In genomic region chr21:35244514-35244913, GRCh38 we compare ENCODE assay signal across 23 cellular contexts.
DNase-seq lines count a peak whose midpoint lies in the region; ATAC-seq, FAIRE-seq and TF ChIP-seq lines count a peak whose summit lies in the region.
"Had no signal": no experiment of that assay in that cellular context is flagged by ENCODE, and none has a peak within 500 bp of the region (broad histone marks: within the 10 kb centered on the region; RNA-seq: fewer than 3 reads in every experiment).

No MANE protein-coding gene starts in this region.

- 35 to 60% (median 52%) methylated on average over 4 of the region's 4 CpGs for WGBS in adrenal gland, 4 donors
- WGBS in stomach, 5 donors: 17 to 37% (median 24%) methylated on average over 4 of the region's 4 CpGs

- TF ChIP-seq POLR2A in NB4 (IDR thresholded peaks at IDR 0.05; ENCODE audit: extremely low read depth, insufficient read length) (no peak), adrenal gland (IDR thresholded peaks at IDR 0.05) (no peak), stomach (IDR thresholded peaks at IDR 0.05) (no peak), GM12891 (IDR thresholded peaks at IDR 0.05; ENCODE audit: low read depth, low read length) (no peak)

- intact Hi-C loops in adrenal gland (cut with DNase I) (no loop called here), stomach (cut with DNase I; ENCODE audit: low total_unique reads) (no loop called here)

- H3K36me3 ChIP-seq in adrenal gland (replicated peaks in 1 of 2) (no peaks in the 10 kb centered on the region), stomach (no peaks in the 10 kb centered on the region)
- H3K36me3 ChIP-seq: HAP-1 had no signal

- TF ChIP-seq CTCF in NB4 (IDR thresholded peaks at IDR 0.05; ENCODE audit: low read depth, low read length): no peak
- TF ChIP-seq CTCF in adrenal gland (IDR thresholded peaks at IDR 0.05): no peak
- no peak for TF ChIP-seq CTCF in stomach (IDR thresholded peaks at IDR 0.05)

- no peak for TF ChIP-seq EP300 in stomach (IDR thresholded peaks at IDR 0.05)

- H3K4me1 ChIP-seq in adrenal gland (replicated peaks in 1 of 2) (peaks cover 15 to 17% of the 10 kb centered on the region in 2 donors), stomach (peaks cover 9 to 30% (median 19%) of the 10 kb centered on the region in 4 donors)
- H3K4me1 ChIP-seq: HAP-1 had no signal

- H3K4me3 ChIP-seq in NB4 (ENCODE audit: low read depth, low read length) (no peak overlapping the region), adrenal gland (no peak overlapping the region), stomach (no peak overlapping the region)
- H3K4me3 ChIP-seq: HAP-1, PC-9 had no signal

- peak overlapping the region in 3 of 5 donors; percentile 4 to 80 (median 47) for H3K27ac ChIP-seq in adrenal gland
- peak overlapping the region in 4 of 5 donors; percentile 52 to 74 (median 63) for H3K27ac ChIP-seq in stomach

- H3K27me3 ChIP-seq in adrenal gland: no peaks in the 10 kb centered on the region
- no peaks in the 10 kb centered on the region for H3K27me3 ChIP-seq in stomach

- no peak for ATAC-seq in GM18498 (IDR thresholded peaks at IDR 0.05; ENCODE audit: unreplicated experiment)
- ATAC-seq: left colon; stimulated activated naive CD8-positive, alpha-beta T cell treated with anti-CD3 and anti-CD28 coated beads, Interleukin-15, Interleukin-2, amounts not matched to agents 100 U/mL and 50 U/mL, for 24 hours; WTC11 had no signal

- peak; percentile 45 for DNase-seq in NB4 (ENCODE audit: low read depth)
- peak in 3 of 7 donors; percentile 31 to 69 (median 54) for DNase-seq in adrenal gland
- DNase-seq in fibroblast of peridontal ligament (ENCODE audit: extremely low read depth): peak; percentile 38
- peak; percentile 55 for DNase-seq in stomach
- no peak for DNase-seq in NCI-H146 (lab: John Stamatoyannopoulos, UW)
- no peak for DNase-seq in GM12891 (ENCODE audit: insufficient read length, low spot score)
- DNase-seq: activated CD4-positive, alpha-beta T cell treated with anti-CD3 and anti-CD28 coated beads, Interleukin-2, amount 50 U/mL, for 4 hours; activated effector memory CD4-positive, alpha-beta T cell treated with anti-CD3 and anti-CD28 coated beads, Interleukin-2, amount 50 U/mL, for 16 hours; AML-193; dermis blood vessel endothelial cell; DND-41; left colon; NCI-H69; nephron progenitor cell; PC-9; posterior cingulate gyrus; stimulated activated CD4-positive, alpha-beta T cell treated with anti-CD3 and anti-CD28 coated beads, Interleukin-2, amount 100 ng/mL, for 24 hours; stimulated activated naive CD8-positive, alpha-beta T cell treated with anti-CD3 and anti-CD28 coated beads, Interleukin-15, Interleukin-2, amounts not matched to agents 100 U/mL and 50 U/mL, for 24 hours; T-helper 2 cell; trophoblast cell had no signal

- FAIRE-seq in GM12891 (lab: Jason Lieb, UNC): no peak

- H3K9me3 ChIP-seq in adrenal gland (replicated peaks in 1 of 3) (no peaks in the 10 kb centered on the region), stomach (no peaks in the 10 kb centered on the region)
- H3K9me3 ChIP-seq: HAP-1 had no signal

TF ChIP-seq in GM12891, 5 proteins besides CTCF, POLR2A, EP300 and RAD21:
- TF ChIP-seq POU2F2 (IDR thresholded peaks at IDR 0.05; ENCODE audit: low read depth, low read length): no peak
- TF ChIP-seq PAX5 (IDR thresholded peaks at IDR 0.05; ENCODE audit: insufficient read depth, low read length, severe bottlenecking): no peak
- no peak for TF ChIP-seq TAF1 (IDR thresholded peaks at IDR 0.05; ENCODE audit: low read depth, low read length)
TF ChIP-seq in GM12891: peak in this region for 0.

Comparison
In these comparisons a context has a peak if more than half of its experiments do, and no peak if none do; other contexts are left out.
1. DNase-seq: peak in NB4 (single experiment), fibroblast of peridontal ligament (single experiment) and stomach (single experiment); none in NCI-H146 (single experiment) and GM12891 (single experiment).